Comparison of ENCODE assay signal across 8 cellular contexts in genomic region chr11:107564877-107565218, GRCh38. TPM values are rescaled to one million over a fixed set of nuclear protein-coding genes. Genes with fewer than 3 reads are reported as not detected.
DNase-seq lines count a peak whose midpoint lies in the region; ATAC-seq lines count a peak whose summit lies in the region.

No MANE protein-coding gene starts in this region.

- H3K27me3 Mint-ChIP-seq in activated T-helper 17 cell treated with anti-CD3 and anti-CD28 coated beads, Interleukin-2, amount 50 U/mL, for 72 hours, result no peaks in the 10 kb centered on the region

- H3K4me1 Mint-ChIP-seq in activated T-helper 17 cell treated with anti-CD3 and anti-CD28 coated beads, Interleukin-2, amount 50 U/mL, for 72 hours, result peaks cover 42% of the 10 kb centered on the region

- H3K4me3 ChIP-seq in iPS-20b (ENCODE audit: low read length), result peak overlapping the region; percentile 96

- peak overlapping the region; percentile 97 for H3K4me3 Mint-ChIP-seq in activated T-helper 17 cell treated with anti-CD3 and anti-CD28 coated beads, Interleukin-2, amount 50 U/mL, for 72 hours

- ATAC-seq in GM19025 (IDR thresholded peaks at IDR 0.05; ENCODE audit: low read depth, unreplicated experiment) (peak; percentile 5), HG03039 (IDR thresholded peaks at IDR 0.05; ENCODE audit: unreplicated experiment) (peak; percentile 1)
- no peak for ATAC-seq in activated T-helper 17 cell treated with anti-CD3 and anti-CD28 coated beads, Interleukin-2, amount 50 U/mL, for 72 hours (replicated peaks)

- peak overlapping the region; percentile 93 for H3K9ac ChIP-seq in iPS-20b (ENCODE audit: low read depth, low read length)

- H3K4me1 ChIP-seq in iPS-20b (ENCODE audit: insufficient read depth, low read length), result peaks cover 4% of the 10 kb centered on the region; the same call in 1 of the 2 replicates

- no peaks in the 10 kb centered on the region for H3K9me3 ChIP-seq in iPS-20b (ENCODE audit: insufficient read depth, low read depth, low read length)

- peaks cover 2% of the 10 kb centered on the region; the same call in 1 of the 2 replicates for H3K36me3 ChIP-seq in iPS-20b (ENCODE audit: insufficient read depth, low read depth, low read length)

- no peaks in the 10 kb centered on the region for H3K9me3 Mint-ChIP-seq in activated T-helper 17 cell treated with anti-CD3 and anti-CD28 coated beads, Interleukin-2, amount 50 U/mL, for 72 hours

- peaks cover 10% of the 10 kb centered on the region for H3K36me3 Mint-ChIP-seq in activated T-helper 17 cell treated with anti-CD3 and anti-CD28 coated beads, Interleukin-2, amount 50 U/mL, for 72 hours (ENCODE audit: low read depth)

- H3K27ac Mint-ChIP-seq in activated T-helper 17 cell treated with anti-CD3 and anti-CD28 coated beads, Interleukin-2, amount 50 U/mL, for 72 hours, result peak overlapping the region; percentile 96

- H3K27me3 ChIP-seq in iPS-20b (ENCODE audit: insufficient read depth, low read length), result no peaks in the 10 kb centered on the region

- no peak overlapping the region for H3K27ac ChIP-seq in iPS-20b (ENCODE audit: low read length)

- DNase-seq in superior temporal gyrus (ENCODE audit: extremely low spot score) (peak; percentile 45), GM19238 (ENCODE audit: insufficient read length, low spot score) (no peak), GM19240 (ENCODE audit: insufficient read length, low spot score) (no peak), hippocampal formation (lab: John Stamatoyannopoulos, UW) (no peak)

RNA-seq across cellular contexts. Expression of gene ALKBH8, which starts 0.7 kb away (rescaled TPM):
- total RNA-seq in activated T-helper 17 cell treated with anti-CD3 and anti-CD28 coated beads, Interleukin-2, amount 50 U/mL, for 72 hours, result 1 to 10 TPM; 5.5 to 9.9 TPM

RNA-seq across cellular contexts. Expression of gene ELMOD1, which starts 26.1 kb away (rescaled TPM):
- not detected for total RNA-seq in activated T-helper 17 cell treated with anti-CD3 and anti-CD28 coated beads, Interleukin-2, amount 50 U/mL, for 72 hours
